In the genomic region with DNA sequence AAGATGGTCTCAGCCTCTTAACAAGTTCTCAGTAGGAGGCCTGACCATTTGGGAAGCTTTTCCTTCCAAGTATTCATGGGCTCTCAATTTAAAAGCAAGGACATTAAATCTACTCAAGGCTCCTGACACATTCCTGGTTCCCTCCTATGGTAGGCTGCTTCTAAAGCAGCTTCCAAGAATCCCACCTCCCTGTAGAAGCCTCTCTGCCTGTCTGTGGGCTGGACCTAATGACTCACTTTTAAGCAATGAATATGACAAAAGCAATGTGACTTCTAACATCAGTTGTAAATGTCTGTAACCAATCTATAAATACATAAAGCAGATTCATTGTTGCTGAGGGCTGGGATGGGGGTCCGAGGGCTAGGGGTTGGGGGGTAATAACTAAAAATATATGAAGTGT, we compare ENCODE assay signal across 28 cellular contexts.
DNase-seq lines count a peak whose midpoint lies in the region; ATAC-seq lines count a peak whose summit lies in the region.
"Had no signal": no experiment of that assay in that cellular context is flagged by ENCODE, and none has a peak within 500 bp of the region (broad histone marks: within the 10 kb centered on the region; RNA-seq: fewer than 3 reads in every experiment).

No MANE protein-coding gene starts in this region.

- peaks cover 3% of the 10 kb centered on the region for H3K9me3 Mint-ChIP-seq in activated CD8-positive, alpha-beta memory T cell treated with anti-CD3 and anti-CD28 coated beads, Interleukin-2, amount 10 ng/mL, durations not matched to agents 7 days and 5 days (ENCODE audit: low read depth)
- H3K9me3 Mint-ChIP-seq in CD8-positive, alpha-beta memory T cell, result peaks cover 0 to 9% (median 4%) of the 10 kb centered on the region in 5 donors

- DNase-seq in GM03348 (ENCODE audit: low spot score) (peak; percentile 14), amniotic epithelial cell (ENCODE audit: low read depth) (peak; percentile 32), fibroblast of peridontal ligament (ENCODE audit: extremely low read depth) (peak; percentile 29), myocyte (ENCODE audit: low read depth) (peak; percentile 28)
- DNase-seq in activated CD8-positive, alpha-beta memory T cell treated with anti-CD3 and anti-CD28 coated beads, Interleukin-2, amount 10 ng/mL, durations not matched to agents 7 days and 5 days, result no peak
- DNase-seq in CD8-positive, alpha-beta memory T cell, result no peak
- DNase-seq: activated CD4-positive, alpha-beta T cell treated with anti-CD3 and anti-CD28 coated beads, Interleukin-2, amount 50 U/mL, for 48 hours; activated CD4-positive, CD25-positive, alpha-beta regulatory T cell; activated effector memory CD4-positive, alpha-beta T cell treated with Interleukin-2 at 50 U/mL for 16 hours; activated naive CD8-positive, alpha-beta T cell treated with anti-CD3 and anti-CD28 coated beads, Interleukin-2, amount 10 ng/mL, durations not matched to agents 7 days and 5 days; dorsolateral prefrontal cortex; HCEC 1CT; hypothalamus; left ventricle myocardium superior; NCI-H1417; NCI-H2081; NCI-H446; posterior cingulate gyrus; right lobe of liver; stimulated activated naive CD4-positive, alpha-beta T cell treated with Interleukin-2 at 50 U/mL for 16 hours; T-helper 9 cell; testis; uterus had no signal

- POLR2A ChIA-PET in CD8-positive, alpha-beta memory T cell (lab: Charles Lee), result no interaction called here

- H3K27me3 ChIP-seq in CD8-positive, alpha-beta memory T cell (ENCODE audit: insufficient read depth, low read length, poor library complexity, severe bottlenecking), result no peaks in the 10 kb centered on the region
- H3K27me3 ChIP-seq: breast epithelium, right lobe of liver, testis, uterus had no signal

- H3K4me3 Mint-ChIP-seq in activated CD8-positive, alpha-beta memory T cell treated with anti-CD3 and anti-CD28 coated beads, Interleukin-2, amount 10 ng/mL, durations not matched to agents 7 days and 5 days, result no peak overlapping the region
- no peak overlapping the region for H3K4me3 Mint-ChIP-seq in CD8-positive, alpha-beta memory T cell
- H3K4me3 Mint-ChIP-seq: activated naive CD8-positive, alpha-beta T cell treated with anti-CD3 and anti-CD28 coated beads, Interleukin-2, amount 10 ng/mL, durations not matched to agents 7 days and 5 days; neural crest cell had no signal

- CTCF ChIA-PET in activated CD8-positive, alpha-beta memory T cell treated with anti-CD3 and anti-CD28 coated beads, Interleukin-2, amount 10 ng/mL, durations not matched to agents 7 days and 5 days (lab: Charles Lee), result no interaction called here
- CTCF ChIA-PET in CD8-positive, alpha-beta memory T cell (lab: Charles Lee), result no interaction called here

- peaks cover 3% of the 10 kb centered on the region for H3K36me3 Mint-ChIP-seq in activated CD8-positive, alpha-beta memory T cell treated with anti-CD3 and anti-CD28 coated beads, Interleukin-2, amount 10 ng/mL, durations not matched to agents 7 days and 5 days
- H3K36me3 Mint-ChIP-seq in CD8-positive, alpha-beta memory T cell, result peaks cover 0 to 10% (median 0%) of the 10 kb centered on the region in 3 donors
- H3K36me3 Mint-ChIP-seq: activated naive CD8-positive, alpha-beta T cell treated with anti-CD3 and anti-CD28 coated beads, Interleukin-2, amount 10 ng/mL, durations not matched to agents 7 days and 5 days had no signal

- H3K4me3 ChIP-seq in CD8-positive, alpha-beta memory T cell (ENCODE audit: low read length), result no peak overlapping the region
- H3K4me3 ChIP-seq: breast epithelium, dorsolateral prefrontal cortex, right lobe of liver, testis, uterus had no signal

- H3K27ac Mint-ChIP-seq in activated CD8-positive, alpha-beta memory T cell treated with anti-CD3 and anti-CD28 coated beads, Interleukin-2, amount 10 ng/mL, durations not matched to agents 7 days and 5 days, result no peak overlapping the region
- no peak overlapping the region for H3K27ac Mint-ChIP-seq in CD8-positive, alpha-beta memory T cell
- H3K27ac Mint-ChIP-seq: activated naive CD8-positive, alpha-beta T cell treated with anti-CD3 and anti-CD28 coated beads, Interleukin-2, amount 10 ng/mL, durations not matched to agents 7 days and 5 days had no signal

- no peaks in the 10 kb centered on the region for H3K4me1 ChIP-seq in CD8-positive, alpha-beta memory T cell (ENCODE audit: insufficient read depth, low read length)
- H3K4me1 ChIP-seq: breast epithelium, right lobe of liver, testis, uterus had no signal

- no peaks in the 10 kb centered on the region for H3K27me3 Mint-ChIP-seq in activated CD8-positive, alpha-beta memory T cell treated with anti-CD3 and anti-CD28 coated beads, Interleukin-2, amount 10 ng/mL, durations not matched to agents 7 days and 5 days
- peaks cover 0 to 2% of the 10 kb centered on the region in 2 donors for H3K27me3 Mint-ChIP-seq in CD8-positive, alpha-beta memory T cell
- H3K27me3 Mint-ChIP-seq: activated naive CD8-positive, alpha-beta T cell treated with anti-CD3 and anti-CD28 coated beads, Interleukin-2, amount 10 ng/mL, durations not matched to agents 7 days and 5 days had no signal

- ATAC-seq in HG02840 (IDR thresholded peaks at IDR 0.05; ENCODE audit: low FRiP score, unreplicated experiment), result no peak
- no peak for ATAC-seq in activated CD8-positive, alpha-beta memory T cell treated with anti-CD3 and anti-CD28 coated beads, Interleukin-2, amount 10 ng/mL, durations not matched to agents 7 days and 5 days
- ATAC-seq in HG03095 (IDR thresholded peaks at IDR 0.05; ENCODE audit: unreplicated experiment), result no peak
- ATAC-seq: left ventricle myocardium superior, right lobe of liver, Right ventricle myocardium inferior had no signal

- H3K9me3 ChIP-seq in CD8-positive, alpha-beta memory T cell (ENCODE audit: low read length), result no peaks in the 10 kb centered on the region
- H3K9me3 ChIP-seq: breast epithelium, right lobe of liver, testis, uterus had no signal

- no peaks in the 10 kb centered on the region for H3K36me3 ChIP-seq in CD8-positive, alpha-beta memory T cell (ENCODE audit: insufficient read depth, low read length)
- H3K36me3 ChIP-seq: breast epithelium, right lobe of liver, uterus had no signal

- no peak overlapping the region for H3K27ac ChIP-seq in CD8-positive, alpha-beta memory T cell (ENCODE audit: low read depth, low read length)
- H3K27ac ChIP-seq: breast epithelium, dorsolateral prefrontal cortex, right lobe of liver, testis had no signal

- no peaks in the 10 kb centered on the region for H3K4me1 Mint-ChIP-seq in activated CD8-positive, alpha-beta memory T cell treated with anti-CD3 and anti-CD28 coated beads, Interleukin-2, amount 10 ng/mL, durations not matched to agents 7 days and 5 days
- no peaks in the 10 kb centered on the region for H3K4me1 Mint-ChIP-seq in CD8-positive, alpha-beta memory T cell
- H3K4me1 Mint-ChIP-seq: activated naive CD8-positive, alpha-beta T cell treated with anti-CD3 and anti-CD28 coated beads, Interleukin-2, amount 10 ng/mL, durations not matched to agents 7 days and 5 days had no signal

Comparison
In these comparisons a context has a peak if more than half of its experiments do, and no peak if none do; other contexts are left out.
1. DNase-seq: peak in GM03348 (single experiment), amniotic epithelial cell (single experiment), fibroblast of peridontal ligament (single experiment) and myocyte (single experiment); none in activated CD8-positive, alpha-beta memory T cell treated with anti-CD3 and anti-CD28 coated beads, Interleukin-2, amount 10 ng/mL, durations not matched to agents 7 days and 5 days (single experiment) and CD8-positive, alpha-beta memory T cell (0 of 5).